Comparison of ENCODE assay signal across 8 cellular contexts in genomic region chr5:180070726-180071417, GRCh38. TPM values are rescaled to one million over a fixed set of nuclear protein-coding genes. Genes with fewer than 3 reads are reported as not detected.
A peak's percentile ranks its signal among the peaks of the same experiment; 100 is the strongest.
DNase-seq lines count a peak whose midpoint lies in the region; ATAC-seq and TF ChIP-seq lines count a peak whose summit lies in the region.

No MANE protein-coding gene starts in this region.

- no peak overlapping the region for H2AFZ ChIP-seq in neural progenitor cell (replicated peaks)

- POLR2A ChIA-PET in A673 (lab: Charles Lee; ENCODE audit: low non-redundant PET): no interaction called here

- peaks cover 12% of the 10 kb centered on the region for H3K27me3 Mint-ChIP-seq in neural progenitor cell (ENCODE audit: insufficient read depth, low read depth)

- peak; percentile 50 for DNase-seq in A673 (ENCODE audit: low spot score)
- peak; percentile 28 for DNase-seq in NCI-H2227 (lab: John Stamatoyannopoulos, UW; ENCODE audit: unreplicated experiment)
- peak in 1 of 2 donors; percentile 60 for DNase-seq in activated naive CD4-positive, alpha-beta T cell treated with anti-CD3 and anti-CD28 coated beads, Interleukin-2, amount 50 U/mL, for 72 hours (ENCODE audit: low spot score in 2 of 2)
- DNase-seq in glomerular visceral epithelial cell (ENCODE audit: extremely low spot score): peak; percentile 60
- peak; percentile 54 for DNase-seq in neural progenitor cell (ENCODE audit: low spot score)
- no peak for DNase-seq in stimulated activated CD4-positive, alpha-beta T cell treated with anti-CD3 and anti-CD28 coated beads, Interleukin-2, amount 100 ng/mL, for 48 hours

- BruUV-seq in A673 (replicated peaks; lab: Mats Ljungman, UMichigan): TSS peak; percentile 49

- peaks cover 35% of the 10 kb centered on the region for H3F3A ChIP-seq in neural progenitor cell (ENCODE audit: low read depth)

- CTCF ChIA-PET in A673 (lab: Charles Lee): no interaction called here

- H4K20me1 ChIP-seq in neural progenitor cell (ENCODE audit: low read depth): peaks cover 50% of the 10 kb centered on the region

- H3K4me3 ChIP-seq in A673 (ENCODE audit: low read depth, low read length, poor library complexity, severe bottlenecking): peak overlapping the region; percentile 70
- peak overlapping the region; percentile 86 for H3K4me3 ChIP-seq in neural progenitor cell

- H3K4me1 ChIP-seq in A673 (ENCODE audit: insufficient read depth, low read length, poor library complexity, severe bottlenecking) (peaks cover 27% of the 10 kb centered on the region), neural progenitor cell (peaks cover 32% of the 10 kb centered on the region)

- peak; percentile 30 for ATAC-seq in GM19035 (IDR thresholded peaks at IDR 0.05; ENCODE audit: unreplicated experiment)
- ATAC-seq in activated naive CD4-positive, alpha-beta T cell treated with anti-CD3 and anti-CD28 coated beads, Interleukin-2, amount 50 U/mL, for 72 hours: peak; percentile 19 to 37
- no peak for ATAC-seq in HG03039 (IDR thresholded peaks at IDR 0.05; ENCODE audit: unreplicated experiment)

- TF ChIP-seq CTCF in A673 (conservative IDR thresholded peaks at IDR 0.05; ENCODE audit: low read depth, low read length) (no peak), neural progenitor cell (IDR thresholded peaks at IDR 0.05) (no peak)

- no peaks in the 10 kb centered on the region for H3K36me3 ChIP-seq in A673 (ENCODE audit: insufficient read depth, low read length, poor library complexity, severe bottlenecking)
- H3K36me3 ChIP-seq in neural progenitor cell: peaks cover 2% of the 10 kb centered on the region

- intact Hi-C loops in A673 (cut with micrococcal nuclease; ENCODE audit: unreplicated experiment): no loop called here

- peaks cover 39% of the 10 kb centered on the region for H3K4me1 Mint-ChIP-seq in neural progenitor cell

- H3K9ac ChIP-seq in neural progenitor cell: peak overlapping the region; percentile 68

- H3K36me3 Mint-ChIP-seq in activated naive CD4-positive, alpha-beta T cell treated with anti-CD3 and anti-CD28 coated beads, Interleukin-2, amount 50 U/mL, for 72 hours: peaks cover 4 to 16% of the 10 kb centered on the region in 2 donors
- peaks cover 15% of the 10 kb centered on the region for H3K36me3 Mint-ChIP-seq in neural progenitor cell

- H3K9me3 ChIP-seq in A673 (ENCODE audit: low read depth, low read length, poor library complexity, severe bottlenecking) (peaks cover 7% of the 10 kb centered on the region), neural progenitor cell (ENCODE audit: low read depth) (peaks cover 9% of the 10 kb centered on the region)

- H3K27ac ChIP-seq in A673 (ENCODE audit: low read depth, low read length, poor library complexity, severe bottlenecking): peak overlapping the region; percentile 74
- H3K27ac ChIP-seq in neural progenitor cell: peak overlapping the region; percentile 74

- peaks cover 56% of the 10 kb centered on the region for H3K79me2 ChIP-seq in neural progenitor cell (ENCODE audit: low read depth)

- peak overlapping the region; percentile 99 for H3K4me3 Mint-ChIP-seq in neural progenitor cell

- H3K27me3 ChIP-seq in A673 (replicated peaks; ENCODE audit: insufficient read depth, low read depth, low read length, poor library complexity) (no peaks in the 10 kb centered on the region), neural progenitor cell (peaks cover 17% of the 10 kb centered on the region)

- peak overlapping the region; percentile 88 for H3K4me2 ChIP-seq in neural progenitor cell

- peak overlapping the region in 1 of 2 donors; percentile 70 for H3K27ac Mint-ChIP-seq in activated naive CD4-positive, alpha-beta T cell treated with anti-CD3 and anti-CD28 coated beads, Interleukin-2, amount 50 U/mL, for 72 hours
- H3K27ac Mint-ChIP-seq in neural progenitor cell: peak overlapping the region; percentile 99

- peaks cover 4 to 7% of the 10 kb centered on the region in 2 donors for H3K9me3 Mint-ChIP-seq in activated naive CD4-positive, alpha-beta T cell treated with anti-CD3 and anti-CD28 coated beads, Interleukin-2, amount 50 U/mL, for 72 hours
- H3K9me3 Mint-ChIP-seq in neural progenitor cell: peaks cover 21% of the 10 kb centered on the region

RNA-seq across cellular contexts. Expression of gene RNF130, which starts 0.7 kb away (rescaled TPM):
- 31.4 and 31.6 TPM in 2 replicates for total RNA-seq in A673 (2021)
- total RNA-seq in activated naive CD4-positive, alpha-beta T cell treated with anti-CD3 and anti-CD28 coated beads, Interleukin-2, amount 50 U/mL, for 72 hours: 10 to 100 TPM in 1 of 2 donors, 1 to 10 TPM in 1; 7.7 to 14.2 TPM
- 183 and 185 TPM in 2 replicates for total RNA-seq in neural progenitor cell (ENCODE audit: low replicate concordance)

Comparison
In these comparisons a context has a peak if more than half of its experiments do, and no peak if none do; other contexts are left out.
1. DNase-seq: peak in A673 (single experiment), NCI-H2227 (single experiment), glomerular visceral epithelial cell (single experiment) and neural progenitor cell (single experiment); none in stimulated activated CD4-positive, alpha-beta T cell treated with anti-CD3 and anti-CD28 coated beads, Interleukin-2, amount 100 ng/mL, for 48 hours (0 of 2).